ENCODE assay signal across 24 cellular contexts in genomic region chr4:80137631-80138030, GRCh38. TPM values are rescaled to one million over a fixed set of nuclear protein-coding genes. Genes with fewer than 3 reads are reported as not detected.
DNase-seq lines count a peak whose midpoint lies in the region; ATAC-seq, FAIRE-seq and TF ChIP-seq lines count a peak whose summit lies in the region.
"Had no signal": no experiment of that assay in that cellular context is flagged by ENCODE, and none has a peak within 500 bp of the region (broad histone marks: within the 10 kb centered on the region; RNA-seq: fewer than 3 reads in every experiment).

No MANE protein-coding gene starts in this region.

- 0 out of 2 replicates have a peak, but pooled peaks have one; percentile 5 for TF ChIP-seq EP300 in K562 (IDR thresholded peaks at IDR 0.05; ENCODE audit: low read length)

- no TSS peak for BruUV-seq in K562 (replicated peaks; lab: Mats Ljungman, UMichigan)

- no peaks in the 10 kb centered on the region for H3K9me3 ChIP-seq in BLaER1
- H3K9me3 ChIP-seq in K562 (replicated peaks; ENCODE audit: control insufficient read depth, insufficient read depth, low read depth, low read length), result no peaks in the 10 kb centered on the region
- H3K9me3 ChIP-seq in colonic mucosa, result no peaks in the 10 kb centered on the region
- H3K9me3 ChIP-seq: body of pancreas, left lung, sigmoid colon, SJCRH30 had no signal

- WGBS in K562 (ENCODE audit: insufficient coverage, low coverage, missing lambda C conversion rate), result 7% methylated on average over 5 of the region's 5 CpGs

- ATAC-seq in activated CD4-positive, alpha-beta T cell treated with anti-CD3 and anti-CD28 coated beads for 36 hours, result no peak
- peak; percentile 20; the same call in 1 of the 3 replicates for ATAC-seq in K562
- ATAC-seq: body of pancreas, left lung had no signal

- no peaks in the 10 kb centered on the region for H3K79me2 ChIP-seq in K562 (ENCODE audit: control insufficient read depth, insufficient read depth, low read length)

- DNase-seq in activated CD4-positive, alpha-beta T cell treated with anti-CD3 and anti-CD28 coated beads for 36 hours, result no peak
- no peak for DNase-seq in activated CD4-positive, alpha-beta T cell treated with anti-CD3 and anti-CD28 coated beads for 1 hour
- peak; percentile 68 for DNase-seq in LHCN-M2 (ENCODE audit: low read depth)
- no peak for DNase-seq in K562 (ENCODE audit: extremely low read depth in 1 of 4, low spot score in 3 of 4)
- no peak for DNase-seq in colonic mucosa
- DNase-seq in GF-D8 (lab: John Stamatoyannopoulos, UW), result no peak
- DNase-seq in retina, result no peak
- DNase-seq: activated CD4-positive, alpha-beta T cell treated with anti-CD3 and anti-CD28 coated beads for 4 hours; activated effector memory CD4-positive, alpha-beta T cell treated with anti-CD3 and anti-CD28 coated beads, Interleukin-2, amount 50 U/mL, for 16 hours; body of pancreas; left lung; mesendoderm; NCI-H1105 treated with DMSO at 0.1 percent for 48 hours; NCI-H1930; NCI-H2227 treated with DMSO at 0.1 percent for 48 hours; NCI-H69; sigmoid colon; SJCRH30; trophoblast cell had no signal

- H3K27me3 Mint-ChIP-seq in activated CD4-positive, alpha-beta T cell treated with anti-CD3 and anti-CD28 coated beads for 36 hours, result no peaks in the 10 kb centered on the region
- H3K27me3 Mint-ChIP-seq: progenitor cell of endocrine pancreas had no signal

- H3K27me3 ChIP-seq in BLaER1 (no peaks in the 10 kb centered on the region), K562 (ENCODE audit: control insufficient read depth in 2 of 2, insufficient read depth in 2 of 2, low read length in 2 of 2) (no peaks in the 10 kb centered on the region), colonic mucosa (no peaks in the 10 kb centered on the region)
- H3K27me3 ChIP-seq: body of pancreas, left lung, sigmoid colon, SJCRH30 had no signal

- peaks cover 51% of the 10 kb centered on the region for H3K4me1 Mint-ChIP-seq in activated CD4-positive, alpha-beta T cell treated with anti-CD3 and anti-CD28 coated beads for 36 hours

- H3K4me3 ChIP-seq in BLaER1, result no peak overlapping the region
- no peak overlapping the region for H3K4me3 ChIP-seq in K562
- H3K4me3 ChIP-seq in colonic mucosa, result no peak overlapping the region
- H3K4me3 ChIP-seq: body of pancreas, left lung, sigmoid colon, SJCRH30 had no signal

- H3K9me1 ChIP-seq in K562 (ENCODE audit: control insufficient read depth, insufficient read depth, low read length), result no peaks in the 10 kb centered on the region

- H3K4me3 Mint-ChIP-seq in activated CD4-positive, alpha-beta T cell treated with anti-CD3 and anti-CD28 coated beads for 36 hours, result no peak overlapping the region
- H3K4me3 Mint-ChIP-seq: IgD-negative memory B cell had no signal

- FAIRE-seq in K562 (lab: Jason Lieb, UNC), result no peak
- FAIRE-seq: endothelial cell of umbilical vein, H54 had no signal

- peak overlapping the region; percentile 84 for H2AFZ ChIP-seq in K562 (ENCODE audit: low read depth, low read length)

- H3K27ac Mint-ChIP-seq in activated CD4-positive, alpha-beta T cell treated with anti-CD3 and anti-CD28 coated beads for 36 hours, result peak overlapping the region; percentile 28
- H3K27ac Mint-ChIP-seq: IgD-negative memory B cell, progenitor cell of endocrine pancreas had no signal

- H3K36me3 ChIP-seq in BLaER1 (no peaks in the 10 kb centered on the region), K562 (ENCODE audit: control insufficient read depth, insufficient read depth, low read length) (no peaks in the 10 kb centered on the region), colonic mucosa (no peaks in the 10 kb centered on the region)
- H3K36me3 ChIP-seq: left lung, sigmoid colon, SJCRH30 had no signal

- in situ Hi-C loops in K562 (cut with MboI), result no loop called here

- peaks cover 3% of the 10 kb centered on the region for H3K36me3 Mint-ChIP-seq in activated CD4-positive, alpha-beta T cell treated with anti-CD3 and anti-CD28 coated beads for 36 hours (ENCODE audit: low read depth)

- TF ChIP-seq CTCF in K562 (IDR thresholded peaks at IDR 0.05 in 2 of 3, conservative IDR thresholded peaks at IDR 0.05 in 1 of 3; ENCODE audit: insufficient read depth in 2 of 3, low read depth in 1 of 3, low read length in 3 of 3) (no peak), colonic mucosa (IDR thresholded peaks at IDR 0.05) (no peak)

- POLR2A ChIA-PET in activated CD4-positive, alpha-beta T cell treated with anti-CD3 and anti-CD28 coated beads for 36 hours (lab: Charles Lee), result interaction anchor here (0.7 kb wide), 1 partner anchor 12 kb away, joined by 3 read pairs; no protein-coding TSS in a partner anchor
- POLR2A ChIA-PET in K562 (lab: Yijun Ruan, JAX), result no interaction called here

- no peaks in the 10 kb centered on the region for H3K9me3 Mint-ChIP-seq in activated CD4-positive, alpha-beta T cell treated with anti-CD3 and anti-CD28 coated beads for 36 hours (ENCODE audit: low read depth)
- H3K9me3 Mint-ChIP-seq: IgD-negative memory B cell had no signal

- peak overlapping the region; percentile 68 for H3K4me2 ChIP-seq in BLaER1
- peak overlapping the region; percentile 30; the same call in 1 of the 2 replicates for H3K4me2 ChIP-seq in K562 (ENCODE audit: insufficient read depth, low read length)

- H4K20me1 ChIP-seq in BLaER1 (no peaks in the 10 kb centered on the region), K562 (replicated peaks; ENCODE audit: control insufficient read depth, insufficient read depth, low read length) (no peaks in the 10 kb centered on the region)

- no peak for TF ChIP-seq POLR2A in K562 (conservative IDR thresholded peaks at IDR 0.05)

- peak overlapping the region; percentile 66 for H3K27ac ChIP-seq in BLaER1
- H3K27ac ChIP-seq in K562 (ENCODE audit: extremely low read depth, low read depth, low read length), result peak overlapping the region; percentile 48; the same call in 2 of the 3 replicates
- H3K27ac ChIP-seq in colonic mucosa, result no peak overlapping the region
- H3K27ac ChIP-seq: body of pancreas, left lung, sigmoid colon, SJCRH30 had no signal

- H3K4me1 ChIP-seq in BLaER1 (peaks cover 39% of the 10 kb centered on the region), K562 (replicated peaks in 1 of 2; ENCODE audit: control insufficient read depth in 2 of 2, insufficient read depth in 2 of 2, low read length in 2 of 2) (peaks cover 4 to 77% of the 10 kb centered on the region in 2 experiments), colonic mucosa (no peaks in the 10 kb centered on the region)
- H3K4me1 ChIP-seq: body of pancreas, sigmoid colon had no signal

- CTCF ChIA-PET in activated CD4-positive, alpha-beta T cell treated with anti-CD3 and anti-CD28 coated beads for 36 hours (lab: Charles Lee), result interaction anchor here (2.1 to 3.4 kb wide), 3 partner anchors 9 to 45 kb away, joined by 7 to 14 read pairs (median 10); no protein-coding TSS in a partner anchor
- CTCF ChIA-PET in K562 (lab: Yijun Ruan, JAX; ENCODE audit: low intra/inter-chr PET ratio), result no interaction called here

- H3K9ac ChIP-seq in BLaER1 (no peak overlapping the region), K562 (ENCODE audit: insufficient read depth in 1 of 2, low read depth in 2 of 2, low read length in 2 of 2) (peak overlapping the region in 1 of 2 experiments; percentile 34; a peak in 1 of 4 replicates), colonic mucosa (ENCODE audit: low read depth in 2 of 2, low read length in 2 of 2) (no peak overlapping the region)

- no peak for TF ChIP-seq RAD21 in K562 (CRISPR knock-in tag; conservative IDR thresholded peaks at IDR 0.05 in 1 of 2, IDR thresholded peaks at IDR 0.05 in 1 of 2)

- intact Hi-C loops in activated CD4-positive, alpha-beta T cell treated with anti-CD3 and anti-CD28 coated beads for 36 hours (cut with DNase I, micrococcal nuclease), result loop anchor here in 1 of 2 experiments (2.0 kb wide), 3 partner anchors 17 to 45 kb away; no protein-coding TSS in a partner anchor
- intact Hi-C loops in K562 (cut with micrococcal nuclease), result no loop called here
- intact Hi-C loops in colonic mucosa (cut with DNase I), result no loop called here

TF ChIP-seq in K562, 482 proteins besides CTCF, POLR2A, EP300 and RAD21 (continues in another document):
- TF ChIP-seq CCNT2 (IDR thresholded peaks at IDR 0.05; ENCODE audit: borderline replicate concordance, extremely low read depth, insufficient read length, low read depth, low read length), result no peak
- no peak for TF ChIP-seq MITF (IDR thresholded peaks at IDR 0.05)

RNA-seq across cellular contexts. Expression of gene PRDM8, which starts 59.7 kb away (rescaled TPM):
- total RNA-seq in activated CD4-positive, alpha-beta T cell treated with anti-CD3 and anti-CD28 coated beads for 36 hours, result 1 to 10 TPM; 1.4 to 1.6 TPM
- total RNA-seq in LHCN-M2 (2014; rRNA removed) (74.3 and 86.8 TPM in 2 replicates), K562 (2014; rRNA removed) (not detected in 2 replicates), K562 (2014; rRNA removed; fragmentation: Illumina TruSeq; extraction: Trizol) (not detected in 2 replicates), K562 (2015; rRNA removed; fragmentation: Illumina TruSeq; extraction: Trizol) (not detected in 2 replicates), K562 (2021) (0.07 and 0.40 TPM in 2 replicates), colonic mucosa (1 to 10 TPM in 1 of 2 donors, under 1 TPM in 1; 0.82 to 1.6 TPM)
- polyA plus RNA-seq in LHCN-M2 (2012), result 18.3 TPM
- total RNA-seq in K562 (2011; cell fraction: chromatin; rRNA removed; ENCODE audit: low replicate concordance), result not detected in 2 replicates
- total RNA-seq in K562 (2011; cell fraction: nucleolus; rRNA removed), result not detected in 2 replicates
- total RNA-seq in K562 (2011; cell fraction: nucleoplasm; rRNA removed), result not detected in 2 replicates
- polyA plus RNA-seq in K562 (2011; rRNA removed) (not detected in 2 replicates), K562 (2014; fragmentation: Illumina TruSeq; extraction: Trizol) (not detected in 2 replicates), K562 (2014; fragmentation: Nextera tagmentation; extraction: Ambion mirVana) (not detected), K562 (2014; rRNA removed) (not detected in 2 replicates)
- not detected in 2 replicates for polyA plus RNA-seq in K562 (2011; cell fraction: cytosol; rRNA removed)
- polyA plus RNA-seq in K562 (2011; cell fraction: nucleus; rRNA removed), result not detected in 2 replicates
- not detected in 2 replicates for polyA plus RNA-seq in K562 (2012)
- not detected in 2 replicates for polyA minus RNA-seq in K562 (2011; rRNA and poly(A)+ RNA removed)
- polyA minus RNA-seq in K562 (2011; cell fraction: cytosol; rRNA and poly(A)+ RNA removed), result not detected in 2 replicates
- not detected in 2 replicates for polyA minus RNA-seq in K562 (2011; cell fraction: nucleus; rRNA and poly(A)+ RNA removed)

Comparison
In these comparisons a context has a peak if more than half of its experiments do, and no peak if none do; other contexts are left out.
1. RNA of gene PRDM8, which starts 59.7 kb away (total RNA-seq): 74.3 to 86.8 TPM in LHCN-M2; 0.82 to 1.6 TPM in colonic mucosa, 1.4 to 1.6 TPM in activated CD4-positive, alpha-beta T cell treated with anti-CD3 and anti-CD28 coated beads for 36 hours and 0.07 to 0.40 TPM in K562; every median in the first group is over 10 times any median in the second.